26 cellular contexts compared by ENCODE assay signal in the genomic region with DNA sequence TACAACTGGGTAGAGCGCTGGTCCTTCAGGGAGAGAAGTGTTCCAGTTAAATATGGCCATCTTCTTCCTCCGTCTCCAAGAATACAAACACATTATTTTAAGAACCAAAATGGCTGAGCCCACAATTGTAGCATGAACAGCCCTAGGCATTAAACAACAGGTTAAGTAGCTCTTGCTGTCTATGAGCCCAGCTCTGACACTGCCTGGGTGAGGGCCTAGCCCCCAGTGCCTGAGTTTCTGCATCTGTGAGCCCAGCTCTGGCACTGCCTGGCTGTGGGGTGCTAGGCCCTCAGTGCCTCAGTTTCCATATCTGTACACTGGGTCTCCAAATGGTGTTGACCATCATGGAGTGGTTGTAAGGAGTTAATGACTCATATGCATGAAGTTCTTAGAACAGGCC. TPM values are rescaled to one million over a fixed set of nuclear protein-coding genes. Genes with fewer than 3 reads are reported as not detected.
"Had no signal": no experiment of that assay in that cellular context is flagged by ENCODE, and none has a peak within 500 bp of the region (broad histone marks: within the 10 kb centered on the region; RNA-seq: fewer than 3 reads in every experiment).

No MANE protein-coding gene starts in this region.

- H3K4me1 Mint-ChIP-seq: naive thymus-derived CD8-positive, alpha-beta T cell; stimulated activated effector memory CD8-positive, alpha-beta T cell treated with anti-CD3 and anti-CD28 coated beads, Interleukin-12 subunit alpha, Interleukin-12 subunit beta, amount 100 ng/mL, for 72 hours had no signal

- H3K9me3 Mint-ChIP-seq: stimulated activated effector memory CD8-positive, alpha-beta T cell treated with anti-CD3 and anti-CD28 coated beads, Interleukin-12 subunit alpha, Interleukin-12 subunit beta, amount 100 ng/mL, for 72 hours; type B pancreatic cell had no signal

- H3K4me1 ChIP-seq: esophagus muscularis mucosa, heart right ventricle, lower lobe of right lung, prostate gland, right atrium auricular region, sigmoid colon, testis, tibial artery had no signal

- H3K4me3 Mint-ChIP-seq: naive thymus-derived CD8-positive, alpha-beta T cell; stimulated activated effector memory CD8-positive, alpha-beta T cell treated with anti-CD3 and anti-CD28 coated beads, Interleukin-12 subunit alpha, Interleukin-12 subunit beta, amount 100 ng/mL, for 72 hours; type B pancreatic cell had no signal

- H3K27ac ChIP-seq: dorsolateral prefrontal cortex, epithelial cell of prostate, esophagus muscularis mucosa, heart right ventricle, lower lobe of right lung, neutrophil, prostate gland, right atrium auricular region, sigmoid colon, testis, tibial artery had no signal

- H3K27me3 ChIP-seq: right atrium auricular region, testis had no signal

- H3K36me3 Mint-ChIP-seq: stimulated activated effector memory CD8-positive, alpha-beta T cell treated with anti-CD3 and anti-CD28 coated beads, Interleukin-12 subunit alpha, Interleukin-12 subunit beta, amount 100 ng/mL, for 72 hours; type B pancreatic cell had no signal

- DNase-seq: dorsolateral prefrontal cortex; effector CD4-positive, alpha-beta T cell; foreskin melanocyte; glutamatergic neuron; heart right ventricle; hippocampal formation; islet precursor cell; left ventricle myocardium superior; lower lobe of right lung; naive thymus-derived CD8-positive, alpha-beta T cell; sigmoid colon; stimulated activated CD4-positive, alpha-beta T cell treated with anti-CD3 and anti-CD28 coated beads, Interleukin-2, amount 100 ng/mL, for 24 hours; stimulated activated CD4-positive, alpha-beta T cell treated with anti-CD3 and anti-CD28 coated beads, Interleukin-4, amount 100 ng/mL, for 24 hours; stimulated activated naive CD8-positive, alpha-beta T cell treated with anti-CD3 and anti-CD28 coated beads, Interleukin-15, Interleukin-2, amounts not matched to agents 100 U/mL and 50 U/mL, for 24 hours; substantia nigra; testis; tibial artery had no signal

- H3K9me3 ChIP-seq: esophagus muscularis mucosa, heart right ventricle, lower lobe of right lung, neutrophil, prostate gland, right atrium auricular region, sigmoid colon, testis, tibial artery had no signal

- H3K27ac Mint-ChIP-seq: stimulated activated effector memory CD8-positive, alpha-beta T cell treated with anti-CD3 and anti-CD28 coated beads, Interleukin-12 subunit alpha, Interleukin-12 subunit beta, amount 100 ng/mL, for 72 hours had no signal

- ATAC-seq: heart right ventricle; left ventricle myocardium superior; lower lobe of right lung; naive thymus-derived CD8-positive, alpha-beta T cell; stimulated activated effector memory CD8-positive, alpha-beta T cell treated with anti-CD3 and anti-CD28 coated beads, Interleukin-12 subunit alpha, Interleukin-12 subunit beta, amount 100 ng/mL, for 72 hours; stimulated activated naive CD8-positive, alpha-beta T cell treated with anti-CD3 and anti-CD28 coated beads, Interleukin-15, Interleukin-2, amounts not matched to agents 100 U/mL and 50 U/mL, for 24 hours had no signal

- H3K4me3 ChIP-seq: dorsolateral prefrontal cortex, esophagus muscularis mucosa, heart right ventricle, lower lobe of right lung, prostate gland, right atrium auricular region, sigmoid colon, tibial artery had no signal

- H3K36me3 ChIP-seq: esophagus muscularis mucosa, heart right ventricle, lower lobe of right lung, neutrophil, prostate gland, right atrium auricular region, sigmoid colon, tibial artery had no signal

RNA-seq across cellular contexts. Expression of a gene that starts 24.8 kb away (rescaled TPM):
- total RNA-seq: myocyte; naive thymus-derived CD8-positive, alpha-beta T cell; osteoblast had no signal
